ENCODE assay signal across 9 cellular contexts in the genomic region with DNA sequence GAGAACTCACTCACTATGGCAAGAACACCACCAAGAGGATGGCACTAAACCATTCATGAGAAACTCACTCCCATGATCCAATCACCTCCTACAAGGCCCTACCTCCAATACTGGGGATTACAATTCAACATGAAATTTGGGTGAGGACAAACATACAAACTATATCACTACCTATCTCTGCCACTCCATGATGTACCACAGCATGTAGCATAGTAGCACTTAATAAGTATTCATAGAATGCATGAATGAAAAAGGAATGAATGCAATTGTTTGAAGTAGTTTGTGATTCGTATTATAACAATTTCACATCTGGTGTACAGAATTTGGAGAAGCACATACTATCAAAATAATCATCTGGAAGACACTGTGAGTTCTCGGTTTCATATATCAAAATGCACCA. TPM values are rescaled to one million over a fixed set of nuclear protein-coding genes. Genes with fewer than 3 reads are reported as not detected.
"Had no signal": no experiment of that assay in that cellular context is flagged by ENCODE, and none has a peak within 500 bp of the region (broad histone marks: within the 10 kb centered on the region; RNA-seq: fewer than 3 reads in every experiment).

No MANE protein-coding gene starts in this region.

- FAIRE-seq: G401.6, GM12878, GM12891, GM12892, GM18507, GM19239 had no signal

- DNase-seq: GDM1, GF-D8 had no signal

- H3K4me3 ChIP-seq: GM12878 had no signal

- ATAC-seq: GM12878 had no signal

RNA-seq across cellular contexts. Expression of a gene that starts 27.9 kb away (rescaled TPM):
- total RNA-seq: G401, GM12878 had no signal
- polyA plus RNA-seq: GM12878 had no signal
